Comparison of ENCODE assay signal across 17 cellular contexts in genomic region chr18:61127714-61128485, GRCh38.
DNase-seq lines count a peak whose midpoint lies in the region; ATAC-seq and TF ChIP-seq lines count a peak whose summit lies in the region.
"Had no signal": no experiment of that assay in that cellular context is flagged by ENCODE, and none has a peak within 500 bp of the region (broad histone marks: within the 10 kb centered on the region; RNA-seq: fewer than 3 reads in every experiment).

No MANE protein-coding gene starts in this region.

- H3K4me1 Mint-ChIP-seq in GM23338 (peaks cover 21% of the 10 kb centered on the region), neural crest cell (no peaks in the 10 kb centered on the region)
- no peaks in the 10 kb centered on the region for H3K4me1 Mint-ChIP-seq in activated naive CD4-positive, alpha-beta T cell treated with anti-CD3 and anti-CD28 coated beads, Interleukin-2, amount 10 ng/mL, durations not matched to agents 7 days and 5 days
- H3K4me1 Mint-ChIP-seq: activated CD4-positive, alpha-beta memory T cell treated with anti-CD3 and anti-CD28 coated beads, Interleukin-2, amount 10 ng/mL, durations not matched to agents 7 days and 5 days; mesothelial cell of epicardium had no signal

- peak overlapping the region; percentile 36; the same call in 1 of the 2 replicates for H3K27ac ChIP-seq in GM23338 (ENCODE audit: low read depth)
- H3K27ac ChIP-seq in adrenal gland, result no peak overlapping the region
- H3K27ac ChIP-seq: Peyer's patch had no signal

- H3K27me3 ChIP-seq in GM23338 (ENCODE audit: insufficient read depth), result no peaks in the 10 kb centered on the region
- peaks cover 2% of the 10 kb centered on the region for H3K27me3 ChIP-seq in adrenal gland
- H3K27me3 ChIP-seq: Peyer's patch had no signal

- TF ChIP-seq POLR2A in adrenal gland (IDR thresholded peaks at IDR 0.05), result no peak

- H3K4me3 Mint-ChIP-seq in GM23338 (peak overlapping the region; percentile 33; the same call in 2 of the 3 replicates), neural crest cell (no peak overlapping the region)
- H3K4me3 Mint-ChIP-seq in activated naive CD4-positive, alpha-beta T cell treated with anti-CD3 and anti-CD28 coated beads, Interleukin-2, amount 10 ng/mL, durations not matched to agents 7 days and 5 days, result no peak overlapping the region
- H3K4me3 Mint-ChIP-seq: activated CD4-positive, alpha-beta memory T cell treated with anti-CD3 and anti-CD28 coated beads, Interleukin-2, amount 10 ng/mL, durations not matched to agents 7 days and 5 days; mesothelial cell of epicardium had no signal

- peak overlapping the region; percentile 60 for H2AFZ ChIP-seq in GM23338

- peak overlapping the region; percentile 27 for H3K4me2 ChIP-seq in GM23338

- CTCF ChIA-PET in activated naive CD4-positive, alpha-beta T cell treated with anti-CD3 and anti-CD28 coated beads, Interleukin-2, amount 10 ng/mL, durations not matched to agents 7 days and 5 days (lab: Charles Lee), result no interaction called here

- no peak for TF ChIP-seq CTCF in GM23338 (conservative IDR thresholded peaks at IDR 0.05; ENCODE audit: low read depth in 2 of 2)
- TF ChIP-seq CTCF in neural crest cell (conservative IDR thresholded peaks at IDR 0.05), result no peak
- no peak for TF ChIP-seq CTCF in adrenal gland (IDR thresholded peaks at IDR 0.05)

- intact Hi-C loops in adrenal gland (cut with DNase I), result no loop called here

- H3K36me3 ChIP-seq in GM23338 (ENCODE audit: insufficient read depth) (no peaks in the 10 kb centered on the region), adrenal gland (replicated peaks in 1 of 2) (no peaks in the 10 kb centered on the region)
- H3K36me3 ChIP-seq: Peyer's patch had no signal

- H3K9me3 Mint-ChIP-seq in GM23338, result no peaks in the 10 kb centered on the region
- no peaks in the 10 kb centered on the region for H3K9me3 Mint-ChIP-seq in neural crest cell
- H3K9me3 Mint-ChIP-seq in activated naive CD4-positive, alpha-beta T cell treated with anti-CD3 and anti-CD28 coated beads, Interleukin-2, amount 10 ng/mL, durations not matched to agents 7 days and 5 days, result peaks cover 4% of the 10 kb centered on the region
- H3K9me3 Mint-ChIP-seq: mesothelial cell of epicardium had no signal

- H3K4me3 ChIP-seq in GM23338, result no peak overlapping the region
- H3K4me3 ChIP-seq in adrenal gland, result no peak overlapping the region
- H3K4me3 ChIP-seq: Peyer's patch had no signal

- H3K9me2 ChIP-seq in GM23338 (ENCODE audit: insufficient read depth), result no peaks in the 10 kb centered on the region

- ATAC-seq in GM23338 (peak; percentile 79), HG03520 (IDR thresholded peaks at IDR 0.05; ENCODE audit: unreplicated experiment) (no peak)
- ATAC-seq: esophagus mucosa had no signal

- WGBS in adrenal gland, 4 donors, result 42 to 50% (median 49%) methylated on average over 6 of the region's 6 CpGs

- peaks cover 17% of the 10 kb centered on the region for H3K4me1 ChIP-seq in GM23338 (ENCODE audit: insufficient read depth)
- H3K4me1 ChIP-seq in adrenal gland (replicated peaks in 1 of 2), result no peaks in the 10 kb centered on the region
- H3K4me1 ChIP-seq: Caco-2, Peyer's patch had no signal

- no peaks in the 10 kb centered on the region for H3K9me3 ChIP-seq in adrenal gland (replicated peaks in 1 of 3)
- H3K9me3 ChIP-seq: Caco-2, Peyer's patch had no signal

- H4K20me1 ChIP-seq in GM23338 (replicated peaks; ENCODE audit: insufficient read depth), result no peaks in the 10 kb centered on the region

- H3K79me2 ChIP-seq in GM23338 (replicated peaks; ENCODE audit: insufficient read depth), result no peaks in the 10 kb centered on the region

- H3K36me3 Mint-ChIP-seq in GM23338 (ENCODE audit: low read depth), result no peaks in the 10 kb centered on the region
- H3K36me3 Mint-ChIP-seq in neural crest cell (ENCODE audit: low read depth), result no peaks in the 10 kb centered on the region
- no peaks in the 10 kb centered on the region for H3K36me3 Mint-ChIP-seq in activated naive CD4-positive, alpha-beta T cell treated with anti-CD3 and anti-CD28 coated beads, Interleukin-2, amount 10 ng/mL, durations not matched to agents 7 days and 5 days
- H3K36me3 Mint-ChIP-seq: mesothelial cell of epicardium had no signal

- H3K27me3 Mint-ChIP-seq in GM23338 (ENCODE audit: insufficient read depth, low read depth, poor library complexity), result no peaks in the 10 kb centered on the region
- H3K27me3 Mint-ChIP-seq in neural crest cell (ENCODE audit: low read depth), result no peaks in the 10 kb centered on the region
- no peaks in the 10 kb centered on the region for H3K27me3 Mint-ChIP-seq in activated naive CD4-positive, alpha-beta T cell treated with anti-CD3 and anti-CD28 coated beads, Interleukin-2, amount 10 ng/mL, durations not matched to agents 7 days and 5 days
- H3K27me3 Mint-ChIP-seq: activated CD4-positive, alpha-beta memory T cell treated with anti-CD3 and anti-CD28 coated beads, Interleukin-2, amount 10 ng/mL, durations not matched to agents 7 days and 5 days had no signal

- peak; percentile 14 for DNase-seq in GM23338 (ENCODE audit: low spot score)
- peak; percentile 53 to 84 for DNase-seq in NCI-H2081 (lab: John Stamatoyannopoulos, UW)
- peak; percentile 8 for DNase-seq in SK-MEL-5 (ENCODE audit: low read depth, low spot score)
- DNase-seq in neural crest cell (ENCODE audit: low read depth, low spot score), result no peak
- no peak for DNase-seq in activated effector memory CD4-positive, alpha-beta T cell treated with Interleukin-2 at 50 U/mL for 16 hours
- DNase-seq in adrenal gland, result no peak
- no peak for DNase-seq in activated naive CD4-positive, alpha-beta T cell treated with anti-CD3 and anti-CD28 coated beads, Interleukin-2, amount 10 ng/mL, durations not matched to agents 7 days and 5 days
- DNase-seq: activated CD4-positive, alpha-beta memory T cell treated with anti-CD3 and anti-CD28 coated beads, Interleukin-2, amount 10 ng/mL, durations not matched to agents 7 days and 5 days; activated T-cell treated with anti-CD3 and anti-CD28 coated beads, Interleukin-2, amount 50 U/mL, for 48 hours; Caco-2; HCEC 1CT; kidney; Peyer's patch; stimulated activated CD4-positive, alpha-beta T cell treated with anti-CD3 and anti-CD28 coated beads, Interleukin-4, amount 100 ng/mL, for 1 hour had no signal

- in situ Hi-C loops in SK-MEL-5 (cut with HindIII; ENCODE audit: low pct_unique_long_range_greater_than_20kb, low sequenced_read_pairs), result no loop called here

- no peaks in the 10 kb centered on the region for H3F3A ChIP-seq in GM23338 (replicated peaks; ENCODE audit: low read depth)

- 0 out of 2 replicates have a peak overlapping the region, but pooled peaks have one; percentile 32 for H3K27ac Mint-ChIP-seq in GM23338
- H3K27ac Mint-ChIP-seq in neural crest cell (ENCODE audit: unreplicated experiment), result peak overlapping the region; percentile 73
- H3K27ac Mint-ChIP-seq in activated naive CD4-positive, alpha-beta T cell treated with anti-CD3 and anti-CD28 coated beads, Interleukin-2, amount 10 ng/mL, durations not matched to agents 7 days and 5 days, result no peak overlapping the region
- H3K27ac Mint-ChIP-seq: activated CD4-positive, alpha-beta memory T cell treated with anti-CD3 and anti-CD28 coated beads, Interleukin-2, amount 10 ng/mL, durations not matched to agents 7 days and 5 days; mesothelial cell of epicardium had no signal

TF ChIP-seq in GM23338, 12 proteins besides CTCF, POLR2A, EP300 and RAD21 (continues in another document):
- TF ChIP-seq, protein P1, sequence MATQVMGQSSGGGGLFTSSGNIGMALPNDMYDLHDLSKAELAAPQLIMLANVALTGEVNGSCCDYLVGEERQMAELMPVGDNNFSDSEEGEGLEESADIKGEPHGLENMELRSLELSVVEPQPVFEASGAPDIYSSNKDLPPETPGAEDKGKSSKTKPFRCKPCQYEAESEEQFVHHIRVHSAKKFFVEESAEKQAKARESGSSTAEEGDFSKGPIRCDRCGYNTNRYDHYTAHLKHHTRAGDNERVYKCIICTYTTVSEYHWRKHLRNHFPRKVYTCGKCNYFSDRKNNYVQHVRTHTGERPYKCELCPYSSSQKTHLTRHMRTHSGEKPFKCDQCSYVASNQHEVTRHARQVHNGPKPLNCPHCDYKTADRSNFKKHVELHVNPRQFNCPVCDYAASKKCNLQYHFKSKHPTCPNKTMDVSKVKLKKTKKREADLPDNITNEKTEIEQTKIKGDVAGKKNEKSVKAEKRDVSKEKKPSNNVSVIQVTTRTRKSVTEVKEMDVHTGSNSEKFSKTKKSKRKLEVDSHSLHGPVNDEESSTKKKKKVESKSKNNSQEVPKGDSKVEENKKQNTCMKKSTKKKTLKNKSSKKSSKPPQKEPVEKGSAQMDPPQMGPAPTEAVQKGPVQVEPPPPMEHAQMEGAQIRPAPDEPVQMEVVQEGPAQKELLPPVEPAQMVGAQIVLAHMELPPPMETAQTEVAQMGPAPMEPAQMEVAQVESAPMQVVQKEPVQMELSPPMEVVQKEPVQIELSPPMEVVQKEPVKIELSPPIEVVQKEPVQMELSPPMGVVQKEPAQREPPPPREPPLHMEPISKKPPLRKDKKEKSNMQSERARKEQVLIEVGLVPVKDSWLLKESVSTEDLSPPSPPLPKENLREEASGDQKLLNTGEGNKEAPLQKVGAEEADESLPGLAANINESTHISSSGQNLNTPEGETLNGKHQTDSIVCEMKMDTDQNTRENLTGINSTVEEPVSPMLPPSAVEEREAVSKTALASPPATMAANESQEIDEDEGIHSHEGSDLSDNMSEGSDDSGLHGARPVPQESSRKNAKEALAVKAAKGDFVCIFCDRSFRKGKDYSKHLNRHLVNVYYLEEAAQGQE (IDR thresholded peaks at IDR 0.05; ENCODE audit: unreplicated experiment), result no peak

Comparison
In these comparisons a context has a peak if more than half of its experiments do, and no peak if none do; other contexts are left out.
1. DNase-seq: peak in GM23338 (single experiment), NCI-H2081 (2 of 2) and SK-MEL-5 (single experiment); none in neural crest cell (single experiment), activated effector memory CD4-positive, alpha-beta T cell treated with Interleukin-2 at 50 U/mL for 16 hours (single experiment), adrenal gland (0 of 7) and activated naive CD4-positive, alpha-beta T cell treated with anti-CD3 and anti-CD28 coated beads, Interleukin-2, amount 10 ng/mL, durations not matched to agents 7 days and 5 days (single experiment).